In the genomic region with DNA sequence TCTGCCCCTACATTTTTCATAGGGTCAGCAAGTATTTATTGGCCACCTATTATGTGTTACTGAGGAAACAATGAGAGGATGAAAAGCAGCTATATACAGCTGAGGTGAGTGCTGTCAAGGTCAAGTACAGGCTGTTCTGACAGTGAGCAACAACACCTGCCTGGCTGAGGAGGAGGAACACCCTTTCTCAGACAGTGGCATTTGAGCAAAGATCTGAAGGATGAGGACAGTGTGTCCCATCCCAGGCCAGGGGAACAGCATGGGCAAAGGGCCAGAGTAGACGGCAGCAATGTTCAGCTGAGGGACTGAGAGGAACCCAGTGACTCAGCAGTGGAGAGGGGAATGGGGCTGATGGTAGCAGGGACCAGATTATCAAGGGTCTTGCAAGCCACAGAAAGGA, we compare ENCODE assay signal across 8 cellular contexts.
"Had no signal": no experiment of that assay in that cellular context is flagged by ENCODE, and none has a peak within 500 bp of the region (broad histone marks: within the 10 kb centered on the region; RNA-seq: fewer than 3 reads in every experiment).

No MANE protein-coding gene starts in this region.

- H3K36me3 Mint-ChIP-seq: IgD-negative memory B cell had no signal

- H3K4me3 Mint-ChIP-seq: IgD-negative memory B cell had no signal

- H3K4me2 ChIP-seq: KMS-11 had no signal

- H3K4me3 ChIP-seq: K562 had no signal

- H3K9ac ChIP-seq: KMS-11 had no signal

- DNase-seq: IMR-90, KBM-7, KG1 had no signal

- ATAC-seq: HepG2, K562 had no signal

- H3K27ac ChIP-seq: HL-60, KMS-11 had no signal

- H3K4me1 Mint-ChIP-seq: IgD-negative memory B cell had no signal

- H3K27ac Mint-ChIP-seq: IgD-negative memory B cell had no signal
